In genomic region chr3:47394867-47395266, GRCh38 we compare ENCODE assay signal across 11 cellular contexts. TPM values are rescaled to one million over a fixed set of nuclear protein-coding genes. Genes with fewer than 3 reads are reported as not detected.
DNase-seq lines count a peak whose midpoint lies in the region; FAIRE-seq and TF ChIP-seq lines count a peak whose summit lies in the region.
"Had no signal": no experiment of that assay in that cellular context is flagged by ENCODE, and none has a peak within 500 bp of the region (broad histone marks: within the 10 kb centered on the region; RNA-seq: fewer than 3 reads in every experiment).

No MANE protein-coding gene starts in this region.

- no peaks in the 10 kb centered on the region for H3K27me3 Mint-ChIP-seq in CD4-positive, alpha-beta memory T cell
- no peaks in the 10 kb centered on the region for H3K27me3 Mint-ChIP-seq in neural crest cell (ENCODE audit: low read depth)
- H3K27me3 Mint-ChIP-seq: activated CD4-positive, alpha-beta T cell treated with anti-CD3 and anti-CD28 coated beads, Interleukin-2, amount 10 ng/mL, durations not matched to agents 24 days and 14 days; stimulated activated naive CD8-positive, alpha-beta T cell treated with anti-CD3 and anti-CD28 coated beads, Interleukin-15, Interleukin-2, amounts not matched to agents 100 ng/mL and 50 ng/mL, for 24 hours had no signal

- H3K36me3 Mint-ChIP-seq in CD4-positive, alpha-beta memory T cell: peaks cover 4 to 49% of the 10 kb centered on the region in 2 donors
- H3K36me3 Mint-ChIP-seq in neural crest cell (ENCODE audit: low read depth): no peaks in the 10 kb centered on the region

- no TSS peak for BruUV-seq in endothelial cell of umbilical vein (replicated peaks; lab: Mats Ljungman, UMichigan)

- TF ChIP-seq POLR2A in endothelial cell of umbilical vein (IDR thresholded peaks at IDR 0.05; ENCODE audit: low read depth, low read length): no peak
- no peak for TF ChIP-seq POLR2A in sigmoid colon (IDR thresholded peaks at IDR 0.05)

- H3K9me3 Mint-ChIP-seq in CD4-positive, alpha-beta memory T cell: no peaks in the 10 kb centered on the region
- no peaks in the 10 kb centered on the region for H3K9me3 Mint-ChIP-seq in neural crest cell
- H3K9me3 Mint-ChIP-seq: activated CD4-positive, alpha-beta T cell treated with anti-CD3 and anti-CD28 coated beads, Interleukin-2, amount 10 ng/mL, durations not matched to agents 24 days and 14 days; stimulated activated naive CD8-positive, alpha-beta T cell treated with anti-CD3 and anti-CD28 coated beads, Interleukin-15, Interleukin-2, amounts not matched to agents 100 ng/mL and 50 ng/mL, for 24 hours had no signal

- H2AFZ ChIP-seq in endothelial cell of umbilical vein (ENCODE audit: low read depth, low read length): no peak overlapping the region

- no peak overlapping the region for H3K4me3 Mint-ChIP-seq in CD4-positive, alpha-beta memory T cell
- no peak overlapping the region for H3K4me3 Mint-ChIP-seq in neural crest cell
- H3K4me3 Mint-ChIP-seq: activated CD4-positive, alpha-beta T cell treated with anti-CD3 and anti-CD28 coated beads, Interleukin-2, amount 10 ng/mL, durations not matched to agents 24 days and 14 days; stimulated activated naive CD8-positive, alpha-beta T cell treated with anti-CD3 and anti-CD28 coated beads, Interleukin-15, Interleukin-2, amounts not matched to agents 100 ng/mL and 50 ng/mL, for 24 hours had no signal

- H3K79me2 ChIP-seq in endothelial cell of umbilical vein (ENCODE audit: control insufficient read depth, insufficient read depth, low read length): peaks cover 52% of the 10 kb centered on the region

- peak; percentile 38 for FAIRE-seq in endothelial cell of umbilical vein (lab: Jason Lieb, UNC)
- FAIRE-seq: GM12891 had no signal

- no peaks in the 10 kb centered on the region for H3K9me3 ChIP-seq in CD4-positive, alpha-beta memory T cell (ENCODE audit: control insufficient read depth in 1 of 2, low read length in 2 of 2)
- H3K9me3 ChIP-seq in endothelial cell of umbilical vein (replicated peaks; ENCODE audit: control insufficient read depth, insufficient read depth, low read length) (no peaks in the 10 kb centered on the region), sigmoid colon (no peaks in the 10 kb centered on the region)

- TF ChIP-seq CTCF in endothelial cell of umbilical vein (IDR thresholded peaks at IDR 0.05; ENCODE audit: extremely low read depth in 1 of 2, insufficient read depth in 1 of 2, low read depth in 1 of 2, low read length in 2 of 2) (no peak), neural crest cell (conservative IDR thresholded peaks at IDR 0.05) (no peak), sigmoid colon (IDR thresholded peaks at IDR 0.05) (no peak)

- H3K4me2 ChIP-seq in endothelial cell of umbilical vein (ENCODE audit: insufficient read depth, low read length): peak overlapping the region; percentile 52

- H3K9me1 ChIP-seq in endothelial cell of umbilical vein (replicated peaks; ENCODE audit: control insufficient read depth, extremely low read depth, insufficient read depth, low read length): no peaks in the 10 kb centered on the region

- TF ChIP-seq EP300 in sigmoid colon (IDR thresholded peaks at IDR 0.05): no peak

- H3K27ac Mint-ChIP-seq in CD4-positive, alpha-beta memory T cell: peak overlapping the region; percentile 1 to 84 (median 45)
- peak overlapping the region; percentile 72 for H3K27ac Mint-ChIP-seq in neural crest cell (ENCODE audit: unreplicated experiment)
- H3K27ac Mint-ChIP-seq: activated CD4-positive, alpha-beta T cell treated with anti-CD3 and anti-CD28 coated beads, Interleukin-2, amount 10 ng/mL, durations not matched to agents 24 days and 14 days; stimulated activated naive CD8-positive, alpha-beta T cell treated with anti-CD3 and anti-CD28 coated beads, Interleukin-15, Interleukin-2, amounts not matched to agents 100 ng/mL and 50 ng/mL, for 24 hours had no signal

- no peak overlapping the region for H3K4me3 ChIP-seq in CD4-positive, alpha-beta memory T cell (ENCODE audit: low read length in 2 of 2)
- no peak overlapping the region for H3K4me3 ChIP-seq in endothelial cell of umbilical vein (replicated peaks in 1 of 3; ENCODE audit: insufficient read depth in 1 of 3, low read depth in 1 of 3, low read length in 3 of 3)
- H3K4me3 ChIP-seq in sigmoid colon: no peak overlapping the region

- dilution Hi-C loops in endothelial cell of umbilical vein (cut with MboI; ENCODE audit: extremely low pct_ligation_motif_present, low sequenced_read_pairs): no loop called here

- 77 to 79% methylated on average over 3 of the region's 3 CpGs for WGBS in sigmoid colon, 2 donors

- peaks cover 11% of the 10 kb centered on the region for H3K4me1 ChIP-seq in CD4-positive, alpha-beta memory T cell (ENCODE audit: insufficient read depth, low read length)
- H3K4me1 ChIP-seq in endothelial cell of umbilical vein (ENCODE audit: control insufficient read depth, extremely low read depth, insufficient read depth, low read length) (peaks cover 24% of the 10 kb centered on the region), sigmoid colon (peaks cover 0 to 44% (median 36%) of the 10 kb centered on the region in 4 donors)

- H3K4me1 Mint-ChIP-seq in CD4-positive, alpha-beta memory T cell: peaks cover 22 to 44% (median 29%) of the 10 kb centered on the region in 4 donors
- peaks cover 24% of the 10 kb centered on the region for H3K4me1 Mint-ChIP-seq in neural crest cell

- H3K36me3 ChIP-seq in CD4-positive, alpha-beta memory T cell (ENCODE audit: insufficient read depth, low read length): peaks cover 9% of the 10 kb centered on the region
- H3K36me3 ChIP-seq in endothelial cell of umbilical vein (ENCODE audit: control insufficient read depth in 2 of 2, extremely low read depth in 1 of 2, insufficient read depth in 2 of 2, low read length in 2 of 2) (peaks cover 0 to 5% of the 10 kb centered on the region in 2 experiments), sigmoid colon (peaks cover 0 to 35% (median 4%) of the 10 kb centered on the region in 4 donors)

- no peak overlapping the region for H3K27ac ChIP-seq in CD4-positive, alpha-beta memory T cell (ENCODE audit: low read depth, low read length)
- H3K27ac ChIP-seq in endothelial cell of umbilical vein (ENCODE audit: insufficient read depth, low read depth, low read length): peak overlapping the region; percentile 67
- peak overlapping the region in 1 of 4 donors; percentile 6 for H3K27ac ChIP-seq in sigmoid colon

- intact Hi-C loops in CD4-positive, alpha-beta memory T cell (cut with micrococcal nuclease): no loop called here
- intact Hi-C loops in endothelial cell of umbilical vein (cut with micrococcal nuclease): loop anchor here (1.0 kb wide), 1 partner anchor 14 kb away; the partner anchor contains the start of gene PTPN23
- intact Hi-C loops in sigmoid colon (cut with DNase I): no loop called here

- no peak for DNase-seq in CD4-positive, alpha-beta memory T cell
- peak; percentile 78 for DNase-seq in NCI-H524 treated with DMSO at 0.1 percent for 48 hours (lab: John Stamatoyannopoulos, UW)
- DNase-seq in endothelial cell of umbilical vein (ENCODE audit: low read depth, low spot score): no peak
- DNase-seq in neural crest cell (ENCODE audit: low read depth, low spot score): no peak
- no peak for DNase-seq in stimulated activated CD4-positive, alpha-beta T cell treated with anti-CD3 and anti-CD28 coated beads, Interleukin-1b, Interleukin-23, amount 100 ng/mL, for 48 hours
- no peak for DNase-seq in sigmoid colon
- no peak for DNase-seq in T1000 (lab: John Stamatoyannopoulos, UW)
- no peak for DNase-seq in activated CD4-positive, alpha-beta T cell treated with anti-CD3 and anti-CD28 coated beads for 1 hour
- DNase-seq: activated CD4-positive, alpha-beta T cell treated with anti-CD3 and anti-CD28 coated beads, Interleukin-2, amount 10 ng/mL, durations not matched to agents 24 days and 14 days had no signal

- CTCF ChIA-PET in CD4-positive, alpha-beta memory T cell (lab: Charles Lee; ENCODE audit: partially characterized antibody): no interaction called here
- CTCF ChIA-PET in endothelial cell of umbilical vein (lab: Charles Lee): interaction anchor here (0.8 to 1.8 kb wide), 5 partner anchors 14 to 71 kb away, joined by 3 to 5 read pairs (median 3); partner anchors contain the start of gene PTPN23

- H3K27me3 ChIP-seq in CD4-positive, alpha-beta memory T cell (ENCODE audit: insufficient read depth, low read length): no peaks in the 10 kb centered on the region
- H3K27me3 ChIP-seq in endothelial cell of umbilical vein (ENCODE audit: control insufficient read depth in 2 of 2, insufficient read depth in 2 of 2, low read length in 2 of 2) (no peaks in the 10 kb centered on the region), sigmoid colon (no peaks in the 10 kb centered on the region)

- POLR2A ChIA-PET in CD4-positive, alpha-beta memory T cell (lab: Charles Lee; ENCODE audit: partially characterized antibody): interaction anchor here (0.5 kb wide), 1 partner anchor 1046 kb away, joined by 3 read pairs; no protein-coding TSS in a partner anchor
- POLR2A ChIA-PET in endothelial cell of umbilical vein (lab: Charles Lee): no interaction called here

- H4K20me1 ChIP-seq in endothelial cell of umbilical vein (replicated peaks; ENCODE audit: control insufficient read depth, extremely low read depth, insufficient read depth, low read length): no peaks in the 10 kb centered on the region

- H3K9ac ChIP-seq in endothelial cell of umbilical vein (replicated peaks; ENCODE audit: extremely low read depth, insufficient read depth, low read length): no peak overlapping the region

TF ChIP-seq in endothelial cell of umbilical vein, 7 proteins besides CTCF, POLR2A, EP300 and RAD21 (continues in another document):
- no peak for TF ChIP-seq GATA2 (IDR thresholded peaks at IDR 0.05; ENCODE audit: insufficient read depth, insufficient read length, low read depth, low read length)
- no peak for TF ChIP-seq JUN (IDR thresholded peaks at IDR 0.05; ENCODE audit: borderline replicate concordance, insufficient read depth, insufficient read length, low read depth)
- no peak for TF ChIP-seq POLR2AphosphoS5 (IDR thresholded peaks at IDR 0.05; ENCODE audit: insufficient read depth, low read depth, low read length)
- TF ChIP-seq EZH2 (IDR thresholded peaks at IDR 0.05; ENCODE audit: borderline replicate concordance, low read depth, low read length, severe bottlenecking): no peak

RNA-seq across cellular contexts. Expression of gene PTPN23, which starts 14.0 kb away (rescaled TPM):
- 10 to 100 TPM; 50.0 to 53.9 TPM for total RNA-seq in CD4-positive, alpha-beta memory T cell
- polyA plus RNA-seq in CD4-positive, alpha-beta memory T cell: 1 to 10 TPM in 1 of 2 donors, under 1 TPM in 1; 0.46 to 4.3 TPM
- total RNA-seq in endothelial cell of umbilical vein: 57.4 and 63.5 TPM in 2 replicates
- polyA plus RNA-seq in endothelial cell of umbilical vein: 8.2 and 8.5 TPM in 2 replicates
- polyA plus RNA-seq in endothelial cell of umbilical vein (2011; cell fraction: cytosol; rRNA removed): 6.6 and 8.0 TPM in 2 replicates
- polyA plus RNA-seq in endothelial cell of umbilical vein (2011; cell fraction: nucleus; rRNA removed): 49.9 and 53.0 TPM in 2 replicates
- 29.4 and 30.9 TPM in 2 replicates for polyA plus RNA-seq in endothelial cell of umbilical vein (2012)
- 19.0 and 27.8 TPM in 2 replicates for polyA minus RNA-seq in endothelial cell of umbilical vein
- polyA minus RNA-seq in endothelial cell of umbilical vein (2011; cell fraction: cytosol; rRNA and poly(A)+ RNA removed): 7.1 TPM
- polyA minus RNA-seq in endothelial cell of umbilical vein (2011; cell fraction: nucleus; rRNA and poly(A)+ RNA removed): 29.2 and 36.0 TPM in 2 replicates
- 43.9 and 47.2 TPM in 2 replicates for total RNA-seq in neural crest cell
- total RNA-seq in sigmoid colon: 10 to 100 TPM; 11.0 to 26.9 (median 14.7) TPM
- 10 to 100 TPM in 2 of 3 donors, 1 to 10 TPM in 1; 7.8 to 23.1 (median 10.2) TPM for polyA plus RNA-seq in sigmoid colon
